In genomic region chr19:49616945-49617344, GRCh38 we compare ENCODE assay signal across 25 cellular contexts. TPM values are rescaled to one million over a fixed set of nuclear protein-coding genes. Genes with fewer than 3 reads are reported as not detected.
A peak's percentile ranks its signal among the peaks of the same experiment; 100 is the strongest.
DNase-seq lines count a peak whose midpoint lies in the region; ATAC-seq, FAIRE-seq and TF ChIP-seq lines count a peak whose summit lies in the region.
"Had no signal": no experiment of that assay in that cellular context is flagged by ENCODE, and none has a peak within 500 bp of the region (broad histone marks: within the 10 kb centered on the region; RNA-seq: fewer than 3 reads in every experiment).

No MANE protein-coding gene starts in this region.

- intact Hi-C loops in CD8-positive, alpha-beta T cell (cut with DNase I, micrococcal nuclease) = no loop called here

- peaks cover 72% of the 10 kb centered on the region for H3K36me3 Mint-ChIP-seq in CD8-positive, alpha-beta T cell
- peaks cover 18% of the 10 kb centered on the region for H3K36me3 Mint-ChIP-seq in astrocyte (ENCODE audit: low read depth, unreplicated experiment)

- TF ChIP-seq CTCF in CD8-positive, alpha-beta T cell (IDR thresholded peaks at IDR 0.05) = no peak
- TF ChIP-seq CTCF in HEK293 (tag by site-specific recombination; IDR thresholded peaks at IDR 0.05) (no peak), astrocyte (IDR thresholded peaks at IDR 0.05; ENCODE audit: insufficient read depth, low read depth, low read length) (no peak)

- H3K79me2 ChIP-seq in astrocyte (ENCODE audit: insufficient read depth, low read length) = peaks cover 52% of the 10 kb centered on the region

- no peak overlapping the region for H3K4me3 ChIP-seq in CD8-positive, alpha-beta T cell (ENCODE audit: low read depth, low read length)
- H3K4me3 ChIP-seq in HEK293 (ENCODE audit: low read depth, low read length) = no peak overlapping the region
- no peak overlapping the region for H3K4me3 ChIP-seq in astrocyte (ENCODE audit: insufficient read depth, low read depth, low read length)
- H3K4me3 ChIP-seq: BLaER1 treated with 17β-estradiol and CSF1 and Interleukin-3, amounts not matched to agents 10 nM and 100 nM had no signal

- H4K20me1 ChIP-seq in astrocyte (ENCODE audit: insufficient read depth, low read length) = peaks cover 51% of the 10 kb centered on the region

- peaks cover 16% of the 10 kb centered on the region for H3K4me1 Mint-ChIP-seq in CD8-positive, alpha-beta T cell (ENCODE audit: low read depth)
- peaks cover 16% of the 10 kb centered on the region for H3K4me1 Mint-ChIP-seq in astrocyte (ENCODE audit: low read depth, unreplicated experiment)

- no peak overlapping the region for H3K4me2 ChIP-seq in astrocyte (ENCODE audit: low read length)
- H3K4me2 ChIP-seq: BLaER1 treated with 17β-estradiol and CSF1 and Interleukin-3, amounts not matched to agents 10 nM and 100 nM had no signal

- no peak for FAIRE-seq in astrocyte (lab: Jason Lieb, UNC)
- FAIRE-seq: A204.1, GM12891 had no signal

- no peak overlapping the region for H3K4me3 Mint-ChIP-seq in CD8-positive, alpha-beta T cell
- no peak overlapping the region for H3K4me3 Mint-ChIP-seq in astrocyte (ENCODE audit: unreplicated experiment)
- H3K4me3 Mint-ChIP-seq: B cell; CD4-positive, alpha-beta T cell; CD8-positive, alpha-beta memory T cell had no signal

- peaks cover 6% of the 10 kb centered on the region for H3K4me1 ChIP-seq in CD8-positive, alpha-beta T cell (ENCODE audit: insufficient read depth, low read length)
- H3K4me1 ChIP-seq in HEK293 (ENCODE audit: control insufficient read depth, insufficient read depth, low read length) (no peaks in the 10 kb centered on the region), astrocyte (ENCODE audit: insufficient read depth, low read length) (peaks cover 21% of the 10 kb centered on the region)

- no peak overlapping the region for H2AFZ ChIP-seq in astrocyte (ENCODE audit: low read depth, low read length)

- no peak for DNase-seq in CD8-positive, alpha-beta T cell
- no peak for DNase-seq in astrocyte (ENCODE audit: low read depth)
- DNase-seq in AG20443 (ENCODE audit: low spot score) = no peak
- no peak for DNase-seq in H4 (ENCODE audit: low spot score)
- no peak for DNase-seq in activated CD8-positive, alpha-beta memory T cell treated with anti-CD3 and anti-CD28 coated beads, Interleukin-2, amount 50 U/mL, for 4 hours
- DNase-seq: 8988T; ACHN; AML-193; CD4-positive, alpha-beta T cell; CD8-positive, alpha-beta memory T cell; COR-L47; DMS 273 treated with DMSO at 0.1 percent for 48 hours; DMS153; DMS53; DMS79; DND-41; EL; GDM1 had no signal

- H3K27ac Mint-ChIP-seq in CD8-positive, alpha-beta T cell = peak overlapping the region; percentile 49
- H3K27ac Mint-ChIP-seq in astrocyte (ENCODE audit: unreplicated experiment) = peak overlapping the region; percentile 41
- H3K27ac Mint-ChIP-seq: B cell; CD4-positive, alpha-beta T cell had no signal

- POLR2A ChIA-PET in CD8-positive, alpha-beta T cell (lab: Charles Lee) = interaction anchor here (2.0 kb wide), 1 partner anchor 23 kb away, joined by 6 read pairs; the partner anchor contains the start of gene RRAS
- POLR2A ChIA-PET in HEK293 (lab: Yijun Ruan, JAX) = interaction anchor here (0.5 to 2.1 kb wide), 4 partner anchors 11 to 121 kb away, joined by 3 to 9 read pairs (median 5); no protein-coding TSS in a partner anchor

- H3K9ac ChIP-seq in astrocyte (ENCODE audit: low read length) = no peak overlapping the region
- H3K9ac ChIP-seq: BLaER1 treated with 17β-estradiol and CSF1 and Interleukin-3, amounts not matched to agents 10 nM and 100 nM had no signal

- ATAC-seq in CD8-positive, alpha-beta T cell = no peak

- H3K27ac ChIP-seq in CD8-positive, alpha-beta T cell (ENCODE audit: low read depth, low read length) = no peak overlapping the region
- H3K27ac ChIP-seq in HEK293 (ENCODE audit: extremely low read depth, low read depth, low read length) = no peak overlapping the region
- H3K27ac ChIP-seq in astrocyte (ENCODE audit: low read depth, low read length) = no peak overlapping the region
- H3K27ac ChIP-seq: BLaER1 treated with 17β-estradiol and CSF1 and Interleukin-3, amounts not matched to agents 10 nM and 100 nM; C4-2B had no signal

- no peaks in the 10 kb centered on the region for H3K27me3 ChIP-seq in CD8-positive, alpha-beta T cell (ENCODE audit: insufficient read depth, low read length)
- H3K27me3 ChIP-seq in astrocyte (ENCODE audit: insufficient read depth, low read length) = no peaks in the 10 kb centered on the region
- H3K27me3 ChIP-seq: BLaER1 treated with 17β-estradiol and CSF1 and Interleukin-3, amounts not matched to agents 10 nM and 100 nM had no signal

- no peaks in the 10 kb centered on the region for H3K9me3 Mint-ChIP-seq in CD8-positive, alpha-beta T cell
- H3K9me3 Mint-ChIP-seq in astrocyte (ENCODE audit: unreplicated experiment) = peaks cover 2% of the 10 kb centered on the region
- H3K9me3 Mint-ChIP-seq: CD4-positive, alpha-beta T cell; CD8-positive, alpha-beta memory T cell had no signal

- CTCF ChIA-PET in CD8-positive, alpha-beta T cell (lab: Charles Lee) = interaction anchor here (1.2 kb wide), 1 partner anchor 56 kb away, joined by 5 read pairs; no protein-coding TSS in a partner anchor
- CTCF ChIA-PET in HEK293 (lab: Yijun Ruan, JAX) = interaction anchor here (1.0 to 1.2 kb wide), 3 partner anchors 46 to 71 kb away, joined by 3 to 4 read pairs (median 4); no protein-coding TSS in a partner anchor

- no peaks in the 10 kb centered on the region for H3K27me3 Mint-ChIP-seq in CD8-positive, alpha-beta T cell (ENCODE audit: low read depth)
- H3K27me3 Mint-ChIP-seq in astrocyte (ENCODE audit: low read depth, unreplicated experiment) = no peaks in the 10 kb centered on the region
- H3K27me3 Mint-ChIP-seq: B cell; CD4-positive, alpha-beta T cell; CD8-positive, alpha-beta memory T cell had no signal

- peaks cover 42% of the 10 kb centered on the region for H3K36me3 ChIP-seq in CD8-positive, alpha-beta T cell (ENCODE audit: insufficient read depth, low read length)
- peaks cover 70 to 78% of the 10 kb centered on the region in 2 experiments for H3K36me3 ChIP-seq in HEK293 (ENCODE audit: control insufficient read depth in 2 of 2, insufficient read depth in 1 of 2, low read length in 2 of 2)
- peaks cover 27% of the 10 kb centered on the region for H3K36me3 ChIP-seq in astrocyte (ENCODE audit: insufficient read depth, low read length)

- no peaks in the 10 kb centered on the region for H3K9me3 ChIP-seq in CD8-positive, alpha-beta T cell (ENCODE audit: low read length)
- H3K9me3 ChIP-seq in HEK293 (ENCODE audit: control insufficient read depth, insufficient read depth, low read depth, low read length) (no peaks in the 10 kb centered on the region), astrocyte (ENCODE audit: insufficient read depth, low read depth, low read length) (no peaks in the 10 kb centered on the region)

TF ChIP-seq in HEK293, 187 proteins besides CTCF, POLR2A, EP300 and RAD21:
- no peak for TF ChIP-seq ZNF701 (tag by site-specific recombination; IDR thresholded peaks at IDR 0.05)
- 0 out of 2 replicates have a peak, but pooled peaks have one; percentile 34 for TF ChIP-seq ZNF664 (tag by site-specific recombination; IDR thresholded peaks at IDR 0.05)
- TF ChIP-seq, protein P1, sequence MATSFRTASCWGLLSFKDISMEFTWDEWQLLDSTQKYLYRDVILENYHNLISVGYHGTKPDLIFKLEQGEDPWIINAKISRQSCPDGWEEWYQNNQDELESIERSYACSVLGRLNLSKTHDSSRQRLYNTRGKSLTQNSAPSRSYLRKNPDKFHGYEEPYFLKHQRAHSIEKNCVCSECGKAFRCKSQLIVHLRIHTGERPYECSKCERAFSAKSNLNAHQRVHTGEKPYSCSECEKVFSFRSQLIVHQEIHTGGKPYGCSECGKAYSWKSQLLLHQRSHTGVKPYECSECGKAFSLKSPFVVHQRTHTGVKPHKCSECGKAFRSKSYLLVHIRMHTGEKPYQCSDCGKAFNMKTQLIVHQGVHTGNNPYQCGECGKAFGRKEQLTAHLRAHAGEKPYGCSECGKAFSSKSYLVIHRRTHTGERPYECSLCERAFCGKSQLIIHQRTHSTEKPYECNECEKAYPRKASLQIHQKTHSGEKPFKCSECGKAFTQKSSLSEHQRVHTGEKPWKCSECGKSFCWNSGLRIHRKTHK (tag by site-specific recombination; IDR thresholded peaks at IDR 0.05) = peak; percentile 98
- no peak for TF ChIP-seq ZSCAN16 (tag by site-specific recombination; IDR thresholded peaks at IDR 0.05)

RNA-seq across cellular contexts. Expression of gene RRAS, which starts 23.0 kb away (rescaled TPM):
- 1 to 10 TPM; 3.6 to 4.9 TPM for total RNA-seq in CD8-positive, alpha-beta T cell
- total RNA-seq in astrocyte = 94.7 and 104 TPM in 2 replicates
- 21.5 and 22.7 TPM in 2 replicates for total RNA-seq in H4 (2014; rRNA removed; shearing (Covaris generic))

RNA-seq across cellular contexts. Expression of gene SCAF1, which starts 25.1 kb away (rescaled TPM):
- total RNA-seq in CD8-positive, alpha-beta T cell = 10 to 100 TPM; 30.2 to 33.3 TPM
- total RNA-seq in astrocyte = 105 and 107 TPM in 2 replicates
- total RNA-seq in H4 (2014; rRNA removed; shearing (Covaris generic)) = 13.9 and 17.5 TPM in 2 replicates

RNA-seq across cellular contexts. Expression of gene PRR12, which starts 26.0 kb away (rescaled TPM):
- total RNA-seq in CD8-positive, alpha-beta T cell = 10 to 100 TPM; 26.2 to 28.9 TPM
- 29.7 and 29.9 TPM in 2 replicates for total RNA-seq in astrocyte
- total RNA-seq in H4 (2014; rRNA removed; shearing (Covaris generic)) = 0.99 and 1.0 TPM in 2 replicates

RNA-seq across cellular contexts. Expression of gene PRRG2, which starts 35.8 kb away (rescaled TPM):
- 1 to 10 TPM in 1 of 2 experiments, under 1 TPM in 1; 0.52 to 1.4 TPM for total RNA-seq in CD8-positive, alpha-beta T cell
- 0.89 and 1.3 TPM in 2 replicates for total RNA-seq in astrocyte
- total RNA-seq in H4 (2014; rRNA removed; shearing (Covaris generic)) = 0.56 TPM in 1 of 2 replicates, not detected in the other
- total RNA-seq: G401 had no signal

RNA-seq across cellular contexts. Expression of gene NOSIP, which starts 36.6 kb away (rescaled TPM):
- total RNA-seq in CD8-positive, alpha-beta T cell = 100 to 1,000 TPM; 103 to 110 TPM
- total RNA-seq in astrocyte = 74.6 and 83.8 TPM in 2 replicates
- total RNA-seq in H4 (2014; rRNA removed; shearing (Covaris generic)) = 95.7 and 114 TPM in 2 replicates

Comparison
In these comparisons a context has a peak if more than half of its experiments do, and no peak if none do; other contexts are left out.
1. RNA of gene PRR12, which starts 26.0 kb away (total RNA-seq): 29.7 to 29.9 TPM in astrocyte and 26.2 to 28.9 TPM in CD8-positive, alpha-beta T cell; 0.99 to 1.0 TPM in H4; every median in the first group is over 10 times any median in the second.